ENCODE assay signal across 21 cellular contexts in the genomic region with DNA sequence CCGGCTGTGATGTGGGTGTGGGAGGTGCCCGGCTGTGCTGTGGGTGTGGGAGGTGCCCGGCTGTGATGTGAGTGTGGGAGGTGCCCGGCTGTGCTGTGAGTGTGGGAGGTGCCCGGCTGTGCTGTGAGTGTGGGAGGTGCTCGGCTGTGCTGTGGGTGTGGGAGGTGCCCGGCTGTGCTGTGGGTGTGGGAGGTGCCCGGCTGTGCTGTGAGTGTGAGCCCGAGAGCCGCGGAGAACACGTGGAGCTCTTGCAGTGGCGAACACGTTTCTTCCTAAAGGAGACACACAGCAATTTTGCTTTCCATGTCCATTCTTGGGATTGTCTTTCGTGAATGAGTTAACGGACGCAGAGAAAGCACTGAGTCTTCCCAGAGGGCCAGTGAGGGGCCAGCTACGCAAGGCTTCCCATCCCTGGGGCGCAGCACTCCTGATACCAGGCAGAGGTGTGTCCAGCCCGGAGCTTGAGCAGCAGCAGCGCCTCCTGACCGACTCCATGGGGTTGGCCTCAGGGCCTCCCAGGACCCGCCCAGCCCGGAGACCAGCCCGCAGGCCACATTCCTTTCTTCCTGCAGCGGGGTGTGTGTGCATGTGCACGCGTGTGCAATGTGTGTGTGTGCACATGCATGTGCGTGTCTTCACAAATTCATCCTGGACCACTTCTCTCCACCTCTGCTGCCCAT.
A peak's percentile ranks its signal among the peaks of the same experiment; 100 is the strongest.
DNase-seq lines count a peak whose midpoint lies in the region; ATAC-seq and TF ChIP-seq lines count a peak whose summit lies in the region.
"Had no signal": no experiment of that assay in that cellular context is flagged by ENCODE, and none has a peak within 500 bp of the region (broad histone marks: within the 10 kb centered on the region; RNA-seq: fewer than 3 reads in every experiment).

No MANE protein-coding gene starts in this region.

- H3K36me3 ChIP-seq in WERI-Rb-1 (no peaks in the 10 kb centered on the region), upper lobe of right lung (no peaks in the 10 kb centered on the region)
- H3K36me3 ChIP-seq: heart left ventricle, neutrophil, right lobe of liver had no signal

- peak; percentile 13 for DNase-seq in natural killer cell
- no peak for DNase-seq in natural killer cell treated with Interleukin-12 subunit alpha and Interleukin-12 subunit beta and Interleukin-15 and Interleukin-18, amount 100 ng/mL, for 72 hours (ENCODE audit: low spot score)
- peak; percentile 0 for DNase-seq in WERI-Rb-1
- DNase-seq in mesenteric fat pad (ENCODE audit: low spot score) = peak; percentile 64
- peak; percentile 60 for DNase-seq in upper lobe of right lung
- DNase-seq in SIG-M5 treated with dmso at 0.1 percent for 504 hours (lab: John Stamatoyannopoulos, UW; ENCODE audit: unreplicated experiment) = no peak
- DNase-seq in HFFc6 = no peak
- DNase-seq in erythroblast (lab: John Stamatoyannopoulos, UW) = no peak
- DNase-seq: AML-193; effector memory CD4-positive, alpha-beta T cell; GF-D8; heart left ventricle; NCI-H2029 treated with DMSO at 0.1 percent for 48 hours; NCI-H510A; SIG-M5; stimulated activated CD4-positive, alpha-beta T cell treated with anti-CD3 and anti-CD28 coated beads, Interleukin-2, amount 100 ng/mL, for 24 hours; testis had no signal

- H3K27me3 ChIP-seq in WERI-Rb-1 (ENCODE audit: insufficient read depth, low read depth, severe bottlenecking) (peaks cover 13% of the 10 kb centered on the region), upper lobe of right lung (no peaks in the 10 kb centered on the region)
- H3K27me3 ChIP-seq: neutrophil, right lobe of liver, testis had no signal

- H3K9me3 ChIP-seq in WERI-Rb-1 (ENCODE audit: severe bottlenecking) (peaks cover 5% of the 10 kb centered on the region), upper lobe of right lung (no peaks in the 10 kb centered on the region)
- H3K9me3 ChIP-seq: neutrophil, right lobe of liver, testis had no signal

- H3K27ac Mint-ChIP-seq in natural killer cell (no peak overlapping the region), HFFc6 (no peak overlapping the region)
- H3K27ac Mint-ChIP-seq in natural killer cell treated with Interleukin-12 subunit alpha and Interleukin-12 subunit beta and Interleukin-15 and Interleukin-18, amount 100 ng/mL, for 72 hours = no peak overlapping the region
- H3K27ac Mint-ChIP-seq: IgD-negative memory B cell had no signal

- H3K9me3 Mint-ChIP-seq in natural killer cell = no peaks in the 10 kb centered on the region
- peaks cover 4% of the 10 kb centered on the region for H3K9me3 Mint-ChIP-seq in natural killer cell treated with Interleukin-12 subunit alpha and Interleukin-12 subunit beta and Interleukin-15 and Interleukin-18, amount 100 ng/mL, for 72 hours
- peaks cover 80% of the 10 kb centered on the region for H3K9me3 Mint-ChIP-seq in HFFc6

- ATAC-seq in natural killer cell (no peak), upper lobe of right lung (peak; percentile 20)
- ATAC-seq in natural killer cell treated with Interleukin-12 subunit alpha and Interleukin-12 subunit beta and Interleukin-15 and Interleukin-18, amount 100 ng/mL, for 72 hours = no peak
- ATAC-seq: activated CD4-positive, CD25-positive, alpha-beta regulatory T cell treated with anti-CD3 and anti-CD28 coated beads, Interleukin-2, amount 50 U/mL, for 24 hours; heart left ventricle had no signal

- no peak overlapping the region for H3K27ac ChIP-seq in WERI-Rb-1
- H3K27ac ChIP-seq in upper lobe of right lung = no peak overlapping the region
- H3K27ac ChIP-seq: heart left ventricle, neutrophil, right lobe of liver, testis had no signal

- intact Hi-C loops in natural killer cell (cut with micrococcal nuclease) = loop anchor here (5.0 kb wide), 1 partner anchor 295 kb away; no protein-coding TSS in a partner anchor
- intact Hi-C loops in upper lobe of right lung (cut with DNase I) = no loop called here

- peaks cover 5 to 7% of the 10 kb centered on the region in 2 donors for H3K4me1 Mint-ChIP-seq in natural killer cell
- peaks cover 4 to 6% of the 10 kb centered on the region in 2 donors for H3K4me1 Mint-ChIP-seq in natural killer cell treated with Interleukin-12 subunit alpha and Interleukin-12 subunit beta and Interleukin-15 and Interleukin-18, amount 100 ng/mL, for 72 hours (ENCODE audit: low read depth in 2 of 2)
- H3K4me1 Mint-ChIP-seq in HFFc6 (ENCODE audit: low read depth) = no peaks in the 10 kb centered on the region
- H3K4me1 Mint-ChIP-seq: IgD-negative memory B cell had no signal

- H3K27me3 Mint-ChIP-seq in natural killer cell (ENCODE audit: low read depth in 2 of 2) = peaks cover 20 to 23% of the 10 kb centered on the region in 2 donors
- H3K27me3 Mint-ChIP-seq in natural killer cell treated with Interleukin-12 subunit alpha and Interleukin-12 subunit beta and Interleukin-15 and Interleukin-18, amount 100 ng/mL, for 72 hours = peaks cover 10 to 24% of the 10 kb centered on the region in 2 donors
- H3K27me3 Mint-ChIP-seq in HFFc6 (ENCODE audit: insufficient read depth) = no peaks in the 10 kb centered on the region; the same call in 1 of the 2 replicates

- H3K36me3 Mint-ChIP-seq in natural killer cell (no peaks in the 10 kb centered on the region), HFFc6 (ENCODE audit: low read depth) (peaks cover 18% of the 10 kb centered on the region)
- no peaks in the 10 kb centered on the region for H3K36me3 Mint-ChIP-seq in natural killer cell treated with Interleukin-12 subunit alpha and Interleukin-12 subunit beta and Interleukin-15 and Interleukin-18, amount 100 ng/mL, for 72 hours
- H3K36me3 Mint-ChIP-seq: IgD-negative memory B cell had no signal

- H3K4me3 ChIP-seq in WERI-Rb-1 (ENCODE audit: low read depth, low read length) = no peak overlapping the region
- no peak overlapping the region for H3K4me3 ChIP-seq in upper lobe of right lung
- H3K4me3 ChIP-seq: heart left ventricle, right lobe of liver, testis had no signal

- no peaks in the 10 kb centered on the region for H3K4me1 ChIP-seq in upper lobe of right lung
- H3K4me1 ChIP-seq: heart left ventricle, right lobe of liver, testis had no signal

- TF ChIP-seq CTCF in natural killer cell (IDR thresholded peaks at IDR 0.05) (no peak), WERI-Rb-1 (IDR thresholded peaks at IDR 0.05; ENCODE audit: low read depth, low read length) (no peak), upper lobe of right lung (IDR thresholded peaks at IDR 0.05) (no peak), HFFc6 (IDR thresholded peaks at IDR 0.05) (no peak)

- no peak for TF ChIP-seq POLR2A in erythroblast (IDR thresholded peaks at IDR 0.05; ENCODE audit: low read length)

- H3K4me3 Mint-ChIP-seq in natural killer cell (no peak overlapping the region), HFFc6 (no peak overlapping the region)
- H3K4me3 Mint-ChIP-seq in natural killer cell treated with Interleukin-12 subunit alpha and Interleukin-12 subunit beta and Interleukin-15 and Interleukin-18, amount 100 ng/mL, for 72 hours = no peak overlapping the region
- H3K4me3 Mint-ChIP-seq: IgD-negative memory B cell had no signal

Comparison
In these comparisons a context has a peak if more than half of its experiments do, and no peak if none do; other contexts are left out.
1. DNase-seq: peak in natural killer cell (single experiment), WERI-Rb-1 (single experiment), mesenteric fat pad (single experiment) and upper lobe of right lung (single experiment); none in natural killer cell treated with Interleukin-12 subunit alpha and Interleukin-12 subunit beta and Interleukin-15 and Interleukin-18, amount 100 ng/mL, for 72 hours (single experiment), SIG-M5 treated with dmso at 0.1 percent for 504 hours (single experiment), HFFc6 (single experiment) and erythroblast (0 of 2).